In genomic region chr6:142871910-142872331, GRCh38 we compare ENCODE assay signal across 8 cellular contexts.
DNase-seq lines count a peak whose midpoint lies in the region; FAIRE-seq and TF ChIP-seq lines count a peak whose summit lies in the region.

No MANE protein-coding gene starts in this region.

- no peak for TF ChIP-seq EP300 in stomach (IDR thresholded peaks at IDR 0.05)

- peak overlapping the region; percentile 75 for H3K9ac ChIP-seq in GM23248
- H3K9ac ChIP-seq in MM.1S (ENCODE audit: low read length), result no peak overlapping the region
- peak overlapping the region; percentile 40 for H3K9ac ChIP-seq in keratinocyte (ENCODE audit: control insufficient read depth, extremely low read depth, insufficient read depth, low read length)

- DNase-seq in GM10248 (ENCODE audit: extremely low spot score) (peak; percentile 38), GM23248 (peak; percentile 93), MM.1S (peak; percentile 62), amniotic epithelial cell (ENCODE audit: low read depth) (peak; percentile 91), keratinocyte (ENCODE audit: low read depth, low spot score) (no peak), stomach (no peak), NCI-H2107 (lab: John Stamatoyannopoulos, UW) (no peak), HAP-1 (ENCODE audit: low spot score in 2 of 2) (no peak)

- H3K27ac ChIP-seq in GM23248, result peak overlapping the region; percentile 98
- peak overlapping the region; percentile 49; the same call in 1 of the 2 replicates for H3K27ac ChIP-seq in MM.1S (ENCODE audit: low read length)
- H3K27ac ChIP-seq in keratinocyte (ENCODE audit: control insufficient read depth, insufficient read depth, low read length), result peak overlapping the region; percentile 69
- peak overlapping the region in 4 of 5 donors; percentile 7 to 44 (median 38) for H3K27ac ChIP-seq in stomach

- intact Hi-C loops in stomach (cut with DNase I; ENCODE audit: low total_unique reads), result no loop called here

- H2AFZ ChIP-seq in GM23248 (peak overlapping the region; percentile 72), MM.1S (ENCODE audit: low read length) (no peak overlapping the region), keratinocyte (ENCODE audit: control insufficient read depth, low read length) (no peak overlapping the region)

- dilution Hi-C loops in keratinocyte (cut with MboI; ENCODE audit: extremely low pct_ligation_motif_present, low sequenced_read_pairs), result no loop called here

- in situ Hi-C loops in GM23248 (cut with MboI) (no loop called here), HAP-1 (cut with MboI; ENCODE audit: low sequenced_read_pairs) (no loop called here)

- no peaks in the 10 kb centered on the region for H3K9me3 ChIP-seq in GM23248 (ENCODE audit: low read depth)
- no peaks in the 10 kb centered on the region for H3K9me3 ChIP-seq in MM.1S (replicated peaks; ENCODE audit: insufficient read depth, low read length)
- H3K9me3 ChIP-seq in keratinocyte (ENCODE audit: control insufficient read depth, low read depth, low read length), result no peaks in the 10 kb centered on the region
- H3K9me3 ChIP-seq in stomach, result no peaks in the 10 kb centered on the region
- no peaks in the 10 kb centered on the region for H3K9me3 ChIP-seq in HAP-1

- TF ChIP-seq CTCF in GM10248 (IDR thresholded peaks at IDR 0.05; ENCODE audit: control extremely low read depth, extremely low read depth, low read depth, missing control alignments) (no peak), MM.1S (IDR thresholded peaks at IDR 0.05; ENCODE audit: low read length) (no peak), keratinocyte (optimal IDR thresholded peaks at IDR 0.05 in 1 of 3, IDR thresholded peaks at IDR 0.05 in 1 of 3, conservative IDR thresholded peaks at IDR 0.05 in 1 of 3; ENCODE audit: extremely low read depth in 1 of 3, insufficient read depth in 2 of 3, low read length in 3 of 3) (no peak), stomach (IDR thresholded peaks at IDR 0.05) (no peak)

- peaks cover 65% of the 10 kb centered on the region for H3K4me1 ChIP-seq in GM23248 (ENCODE audit: insufficient read depth)
- H3K4me1 ChIP-seq in MM.1S (ENCODE audit: low read length), result peaks cover 22% of the 10 kb centered on the region
- H3K4me1 ChIP-seq in keratinocyte (ENCODE audit: control insufficient read depth, extremely low read depth, insufficient read depth, low read length), result peaks cover 26% of the 10 kb centered on the region
- H3K4me1 ChIP-seq in stomach, result peaks cover 21 to 53% (median 28%) of the 10 kb centered on the region in 4 donors
- H3K4me1 ChIP-seq in HAP-1, result no peaks in the 10 kb centered on the region

- H3K36me3 ChIP-seq in GM23248 (ENCODE audit: low read depth) (no peaks in the 10 kb centered on the region), MM.1S (replicated peaks; ENCODE audit: insufficient read depth, low read length) (no peaks in the 10 kb centered on the region), keratinocyte (ENCODE audit: control insufficient read depth in 2 of 2, extremely low read depth in 1 of 2, insufficient read depth in 2 of 2, low read length in 2 of 2) (no peaks in the 10 kb centered on the region), stomach (no peaks in the 10 kb centered on the region), HAP-1 (replicated peaks) (no peaks in the 10 kb centered on the region)

- peak; percentile 98 for FAIRE-seq in keratinocyte (lab: Jason Lieb, UNC)

- TF ChIP-seq POLR2A in stomach (IDR thresholded peaks at IDR 0.05), result no peak

- H3K79me2 ChIP-seq in GM23248 (ENCODE audit: insufficient read depth), result peaks cover 100% of the 10 kb centered on the region
- peaks cover 28% of the 10 kb centered on the region for H3K79me2 ChIP-seq in MM.1S (ENCODE audit: low read length)
- H3K79me2 ChIP-seq in keratinocyte (ENCODE audit: control insufficient read depth, insufficient read depth, low read length), result peaks cover 24% of the 10 kb centered on the region

- H3F3A ChIP-seq in GM23248 (ENCODE audit: insufficient read depth), result peaks cover 45% of the 10 kb centered on the region
- H3F3A ChIP-seq in MM.1S (ENCODE audit: insufficient read depth, low read length), result 0 out of 2 replicates have a peak, but pooled peaks cover 2% of the 10 kb centered on the region

- peak overlapping the region; percentile 86 for H3K4me2 ChIP-seq in GM23248 (ENCODE audit: unreplicated experiment)
- H3K4me2 ChIP-seq in MM.1S (ENCODE audit: low read depth, low read length), result no peak overlapping the region; the same call in 1 of the 2 replicates
- H3K4me2 ChIP-seq in keratinocyte (ENCODE audit: control insufficient read depth, extremely low read depth, insufficient read depth, low read depth, low read length), result peak overlapping the region; percentile 59

- H3K9me2 ChIP-seq in GM23248 (ENCODE audit: insufficient read depth), result no peaks in the 10 kb centered on the region
- H3K9me2 ChIP-seq in MM.1S (replicated peaks; ENCODE audit: insufficient read depth, low read length), result no peaks in the 10 kb centered on the region

- CTCF ChIA-PET in GM10248 (lab: Yijun Ruan, JAX), result interaction anchor here (0.6 to 4.4 kb wide), 6 partner anchors 8 to 66 kb away, joined by 3 to 44 read pairs (median 3); no protein-coding TSS in a partner anchor

- peak overlapping the region; percentile 58 for H3K4me3 ChIP-seq in GM23248
- H3K4me3 ChIP-seq in MM.1S (ENCODE audit: low read length), result no peak overlapping the region
- H3K4me3 ChIP-seq in keratinocyte (ENCODE audit: control insufficient read depth in 2 of 3, extremely low read depth in 1 of 3, insufficient read depth in 2 of 3, low read depth in 1 of 3, low read length in 3 of 3), result no peak overlapping the region
- no peak overlapping the region for H3K4me3 ChIP-seq in stomach
- no peak overlapping the region for H3K4me3 ChIP-seq in HAP-1

- 2 to 3% methylated on average over 4 of the region's 4 CpGs for WGBS in GM23248 (ENCODE audit: low coverage in 1 of 2, low lambda C conversion rate in 2 of 2, missing lambda C conversion rate in 2 of 2), 2 experiments
- 14 to 35% (median 30%) methylated on average over 4 of the region's 4 CpGs for WGBS in stomach, 5 donors

- H4K20me1 ChIP-seq in GM23248 (ENCODE audit: insufficient read depth), result no peaks in the 10 kb centered on the region
- H4K20me1 ChIP-seq in MM.1S (ENCODE audit: insufficient read depth, low read length), result no peaks in the 10 kb centered on the region
- H4K20me1 ChIP-seq in keratinocyte (ENCODE audit: control insufficient read depth, extremely low read depth, insufficient read depth, low read length), result no peaks in the 10 kb centered on the region

- peaks cover 2% of the 10 kb centered on the region for H3K9me1 ChIP-seq in keratinocyte (ENCODE audit: control insufficient read depth, extremely low read depth, insufficient read depth, low read length)

- no peaks in the 10 kb centered on the region for H3K27me3 ChIP-seq in GM23248 (replicated peaks; ENCODE audit: insufficient read depth)
- H3K27me3 ChIP-seq in MM.1S (replicated peaks; ENCODE audit: insufficient read depth, low read length), result no peaks in the 10 kb centered on the region
- no peaks in the 10 kb centered on the region for H3K27me3 ChIP-seq in keratinocyte (ENCODE audit: control insufficient read depth, extremely low read depth, insufficient read depth, low read length)
- no peaks in the 10 kb centered on the region for H3K27me3 ChIP-seq in stomach
- H3K27me3 ChIP-seq in HAP-1 (ENCODE audit: low read depth), result no peaks in the 10 kb centered on the region

- POLR2A ChIA-PET in GM10248 (lab: Yijun Ruan, JAX), result interaction anchor here (1.1 kb wide), 1 partner anchor 12 kb away, joined by 3 read pairs; no protein-coding TSS in a partner anchor

Comparison
In these comparisons a context has a peak if more than half of its experiments do, and no peak if none do; other contexts are left out.
1. DNase-seq: peak in GM10248 (single experiment), GM23248 (single experiment), MM.1S (single experiment) and amniotic epithelial cell (single experiment); none in keratinocyte (single experiment), stomach (single experiment), NCI-H2107 (single experiment) and HAP-1 (0 of 2).
2. H3K27ac ChIP-seq: peak in every context shown above with its lines; median percentile 98 in GM23248; 69 in keratinocyte; 49 in MM.1S; 38 in stomach.